Comparison of ENCODE assay signal across 17 cellular contexts in genomic region chr14:104777808-104778249, GRCh38.
"Had no signal": no experiment of that assay in that cellular context is flagged by ENCODE, and none has a peak within 500 bp of the region (broad histone marks: within the 10 kb centered on the region; RNA-seq: fewer than 3 reads in every experiment).

No MANE protein-coding gene starts in this region.

- H3K27me3 Mint-ChIP-seq: naive B cell had no signal

- ATAC-seq: esophagus mucosa; heart left ventricle; stimulated activated naive CD8-positive, alpha-beta T cell treated with anti-CD3 and anti-CD28 coated beads, Interleukin-15, Interleukin-2, amounts not matched to agents 100 U/mL and 50 U/mL, for 24 hours; upper lobe of right lung had no signal

- H3K4me1 ChIP-seq: heart left ventricle, right atrium auricular region, upper lobe of right lung had no signal

- H3K27me3 ChIP-seq: heart left ventricle, ovary, right atrium auricular region, suprapubic skin, tibial artery, upper lobe of right lung, vagina had no signal

- H3K36me3 ChIP-seq: ovary had no signal

- H3K27ac Mint-ChIP-seq: naive B cell, nephron had no signal

- H3K9me3 ChIP-seq: heart left ventricle, ovary, right atrium auricular region, suprapubic skin, tibial artery, upper lobe of right lung, vagina had no signal

- DNase-seq: effector CD8-positive, alpha-beta T cell; heart left ventricle; hippocampal formation; mesendoderm; naive B cell; ovary; small intestine; stimulated activated CD4-positive, alpha-beta T cell treated with anti-CD3 and anti-CD28 coated beads, Interleukin-2, amount 100 ng/mL, for 48 hours; stimulated activated naive CD8-positive, alpha-beta T cell treated with anti-CD3 and anti-CD28 coated beads, Interleukin-15, Interleukin-2, amounts not matched to agents 100 U/mL and 50 U/mL, for 24 hours; tibial artery; upper lobe of right lung had no signal

- H3K4me1 Mint-ChIP-seq: nephron had no signal

- H3K27ac ChIP-seq: coronary artery, heart left ventricle, ovary, right atrium auricular region, suprapubic skin, tibial artery, upper lobe of right lung, vagina had no signal

- H3K4me3 ChIP-seq: coronary artery, heart left ventricle, ovary, right atrium auricular region, suprapubic skin, tibial artery, upper lobe of right lung, vagina had no signal

- H3K9me3 Mint-ChIP-seq: naive B cell, nephron had no signal

- H3K4me3 Mint-ChIP-seq: naive B cell, nephron had no signal
